ENCODE assay signal across 8 cellular contexts in genomic region chr2:238239552-238239871, GRCh38. TPM values are rescaled to one million over a fixed set of nuclear protein-coding genes. Genes with fewer than 3 reads are reported as not detected.
DNase-seq lines count a peak whose midpoint lies in the region; ATAC-seq and TF ChIP-seq lines count a peak whose summit lies in the region.

No MANE protein-coding gene starts in this region.

- H3K27ac ChIP-seq in brain microvascular endothelial cell (no peak overlapping the region), uterus (peak overlapping the region in 1 of 2 donors; percentile 44)

- H3K36me3 Mint-ChIP-seq in memory B cell = peaks cover 2% of the 10 kb centered on the region
- peaks cover 2% of the 10 kb centered on the region for H3K36me3 Mint-ChIP-seq in activated T-helper 1 cell treated with anti-CD3 and anti-CD28 coated beads, Interleukin-12 subunit alpha, Interleukin-12 subunit beta, Interleukin-2, Interleukin-4 antibody, amounts not matched to agents 30 ng/mL and 10 ng/mL and 1 ng/mL, durations not matched to agents 14 hours and 24 hours and 36 hours (ENCODE audit: low read depth)

- in situ Hi-C loops in brain microvascular endothelial cell (cut with HindIII; ENCODE audit: low pct_ligation_motif_present, low sequenced_read_pairs) = no loop called here

- H3K4me3 Mint-ChIP-seq in memory B cell = peak overlapping the region; percentile 67
- no peak overlapping the region for H3K4me3 Mint-ChIP-seq in activated T-helper 1 cell treated with anti-CD3 and anti-CD28 coated beads, Interleukin-12 subunit alpha, Interleukin-12 subunit beta, Interleukin-2, Interleukin-4 antibody, amounts not matched to agents 30 ng/mL and 10 ng/mL and 1 ng/mL, durations not matched to agents 14 hours and 24 hours and 36 hours

- no peak overlapping the region for H3K27ac Mint-ChIP-seq in memory B cell
- no peak overlapping the region for H3K27ac Mint-ChIP-seq in activated T-helper 1 cell treated with anti-CD3 and anti-CD28 coated beads, Interleukin-12 subunit alpha, Interleukin-12 subunit beta, Interleukin-2, Interleukin-4 antibody, amounts not matched to agents 30 ng/mL and 10 ng/mL and 1 ng/mL, durations not matched to agents 14 hours and 24 hours and 36 hours

- no peak for TF ChIP-seq CTCF in brain microvascular endothelial cell (IDR thresholded peaks at IDR 0.05; ENCODE audit: low read depth, low read length, missing control alignments)
- no peak for TF ChIP-seq CTCF in uterus (IDR thresholded peaks at IDR 0.05)

- H3K9me3 Mint-ChIP-seq in memory B cell = no peaks in the 10 kb centered on the region
- no peaks in the 10 kb centered on the region for H3K9me3 Mint-ChIP-seq in activated T-helper 1 cell treated with anti-CD3 and anti-CD28 coated beads, Interleukin-12 subunit alpha, Interleukin-12 subunit beta, Interleukin-2, Interleukin-4 antibody, amounts not matched to agents 30 ng/mL and 10 ng/mL and 1 ng/mL, durations not matched to agents 14 hours and 24 hours and 36 hours

- H3K4me3 ChIP-seq in brain microvascular endothelial cell (ENCODE audit: low read depth, low read length) = peak overlapping the region; percentile 52
- H3K4me3 ChIP-seq in uterus = peak overlapping the region; percentile 37 to 69

- H3K4me1 ChIP-seq in uterus = peaks cover 11 to 29% of the 10 kb centered on the region in 2 donors

- H3K27me3 ChIP-seq in brain microvascular endothelial cell (replicated peaks) = peaks cover 4% of the 10 kb centered on the region
- H3K27me3 ChIP-seq in uterus = no peaks in the 10 kb centered on the region

- H3K36me3 ChIP-seq in brain microvascular endothelial cell (replicated peaks) = no peaks in the 10 kb centered on the region
- no peaks in the 10 kb centered on the region for H3K36me3 ChIP-seq in uterus

- ATAC-seq in HG03460 (IDR thresholded peaks at IDR 0.05; ENCODE audit: unreplicated experiment) (peak; percentile 8), memory B cell (ENCODE audit: low read depth) (peak; percentile 34)

- intact Hi-C loops in uterus (cut with DNase I; ENCODE audit: low total_unique reads) = no loop called here
- intact Hi-C loops in activated T-helper 1 cell treated with anti-CD3 and anti-CD28 coated beads, Interleukin-12 subunit alpha, Interleukin-12 subunit beta, Interleukin-2, Interleukin-4 antibody, amounts not matched to agents 30 ng/mL and 10 ng/mL and 1 ng/mL, durations not matched to agents 14 hours and 24 hours and 36 hours (cut with micrococcal nuclease) = no loop called here

- H3K4me1 Mint-ChIP-seq in memory B cell = peaks cover 10% of the 10 kb centered on the region
- no peaks in the 10 kb centered on the region for H3K4me1 Mint-ChIP-seq in activated T-helper 1 cell treated with anti-CD3 and anti-CD28 coated beads, Interleukin-12 subunit alpha, Interleukin-12 subunit beta, Interleukin-2, Interleukin-4 antibody, amounts not matched to agents 30 ng/mL and 10 ng/mL and 1 ng/mL, durations not matched to agents 14 hours and 24 hours and 36 hours (ENCODE audit: low read depth)

- DNase-seq in NCI-H146 (lab: John Stamatoyannopoulos, UW) (peak; percentile 72), NCI-H146 treated with DMSO at 0.1 percent for 48 hours (lab: John Stamatoyannopoulos, UW; ENCODE audit: unreplicated experiment) (no peak), brain microvascular endothelial cell (no peak), memory B cell (ENCODE audit: low spot score in 2 of 2) (peak in 1 of 2 donors; percentile 14), uterus (no peak), dermis blood vessel endothelial cell (no peak)
- no peak for DNase-seq in activated T-helper 1 cell treated with anti-CD3 and anti-CD28 coated beads, Interleukin-12 subunit alpha, Interleukin-12 subunit beta, Interleukin-2, Interleukin-4 antibody, amounts not matched to agents 30 ng/mL and 10 ng/mL and 1 ng/mL, durations not matched to agents 14 hours and 24 hours and 36 hours (ENCODE audit: low spot score)

- TF ChIP-seq POLR2A in uterus (IDR thresholded peaks at IDR 0.05) = no peak

- H3K9me3 ChIP-seq in uterus = no peaks in the 10 kb centered on the region

- peaks cover 16% of the 10 kb centered on the region for H3K27me3 Mint-ChIP-seq in memory B cell
- peaks cover 41% of the 10 kb centered on the region for H3K27me3 Mint-ChIP-seq in activated T-helper 1 cell treated with anti-CD3 and anti-CD28 coated beads, Interleukin-12 subunit alpha, Interleukin-12 subunit beta, Interleukin-2, Interleukin-4 antibody, amounts not matched to agents 30 ng/mL and 10 ng/mL and 1 ng/mL, durations not matched to agents 14 hours and 24 hours and 36 hours (ENCODE audit: insufficient read depth)

RNA-seq across cellular contexts. Expression of gene HES6, which starts 0.3 kb away (rescaled TPM):
- total RNA-seq in uterus (10 to 100 TPM in 2 of 4 donors, 1 to 10 TPM in 1, not detected in 1; 9.5 to 33.3 (median 10.2) TPM), dermis blood vessel endothelial cell (2.2 and 3.7 TPM in 2 replicates)
- 10.3 and 11.2 TPM in 2 replicates for total RNA-seq in activated T-helper 1 cell treated with anti-CD3 and anti-CD28 coated beads, Interleukin-12 subunit alpha, Interleukin-12 subunit beta, Interleukin-2, Interleukin-4 antibody, amounts not matched to agents 30 ng/mL and 10 ng/mL and 1 ng/mL, durations not matched to agents 14 hours and 24 hours and 36 hours

RNA-seq across cellular contexts. Expression of gene ILKAP, which starts 36.0 kb away (rescaled TPM):
- total RNA-seq in uterus (10 to 100 TPM in 3 of 4 donors, 1 to 10 TPM in 1; 9.2 to 78.0 (median 29.1) TPM), dermis blood vessel endothelial cell (17.7 and 18.7 TPM in 2 replicates)
- 77.3 and 79.9 TPM in 2 replicates for total RNA-seq in activated T-helper 1 cell treated with anti-CD3 and anti-CD28 coated beads, Interleukin-12 subunit alpha, Interleukin-12 subunit beta, Interleukin-2, Interleukin-4 antibody, amounts not matched to agents 30 ng/mL and 10 ng/mL and 1 ng/mL, durations not matched to agents 14 hours and 24 hours and 36 hours

RNA-seq across cellular contexts. Expression of gene PER2, which starts 48.9 kb away (rescaled TPM):
- total RNA-seq in uterus (10 to 100 TPM in 3 of 4 donors, 1 to 10 TPM in 1; 2.9 to 40.9 (median 19.9) TPM), dermis blood vessel endothelial cell (1.2 and 3.0 TPM in 2 replicates)
- total RNA-seq in activated T-helper 1 cell treated with anti-CD3 and anti-CD28 coated beads, Interleukin-12 subunit alpha, Interleukin-12 subunit beta, Interleukin-2, Interleukin-4 antibody, amounts not matched to agents 30 ng/mL and 10 ng/mL and 1 ng/mL, durations not matched to agents 14 hours and 24 hours and 36 hours = 19.0 and 21.2 TPM in 2 replicates
